2 cellular contexts compared by ENCODE assay signal in the genomic region with DNA sequence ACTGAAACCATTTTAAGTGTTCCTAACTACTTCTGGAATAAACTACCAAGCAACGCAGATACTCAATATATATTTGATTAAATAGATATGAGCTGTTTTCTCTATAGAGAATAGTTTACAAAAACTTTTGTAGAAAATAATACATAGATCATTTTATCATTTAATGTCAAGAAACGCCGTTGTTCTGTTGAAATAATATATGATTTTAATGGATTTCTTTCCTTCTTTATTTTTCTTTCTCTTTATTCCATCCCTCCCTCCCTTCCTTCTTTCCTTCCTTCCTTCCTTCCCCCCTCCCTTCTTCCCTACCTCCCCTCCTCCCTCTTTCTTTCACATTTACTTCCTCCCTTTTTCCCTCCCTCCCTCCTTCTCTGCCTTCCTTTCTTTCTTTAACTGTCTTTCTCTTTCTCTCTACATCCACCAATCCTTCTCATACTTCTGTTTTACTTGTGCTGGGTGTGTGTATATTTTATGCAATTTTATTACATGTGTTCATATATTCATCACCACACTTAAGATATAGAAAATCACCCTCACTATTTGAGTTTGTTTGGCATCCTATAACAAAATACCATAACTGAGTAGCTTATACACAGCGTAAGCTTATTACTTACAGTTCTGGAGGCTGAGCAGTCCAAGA.
TF ChIP-seq lines count a peak whose summit lies in the region.

No MANE protein-coding gene starts in this region.

TF ChIP-seq in HepG2, 621 proteins besides CTCF, POLR2A, EP300 and RAD21 (continued from another document):
- TF ChIP-seq, protein P1, sequence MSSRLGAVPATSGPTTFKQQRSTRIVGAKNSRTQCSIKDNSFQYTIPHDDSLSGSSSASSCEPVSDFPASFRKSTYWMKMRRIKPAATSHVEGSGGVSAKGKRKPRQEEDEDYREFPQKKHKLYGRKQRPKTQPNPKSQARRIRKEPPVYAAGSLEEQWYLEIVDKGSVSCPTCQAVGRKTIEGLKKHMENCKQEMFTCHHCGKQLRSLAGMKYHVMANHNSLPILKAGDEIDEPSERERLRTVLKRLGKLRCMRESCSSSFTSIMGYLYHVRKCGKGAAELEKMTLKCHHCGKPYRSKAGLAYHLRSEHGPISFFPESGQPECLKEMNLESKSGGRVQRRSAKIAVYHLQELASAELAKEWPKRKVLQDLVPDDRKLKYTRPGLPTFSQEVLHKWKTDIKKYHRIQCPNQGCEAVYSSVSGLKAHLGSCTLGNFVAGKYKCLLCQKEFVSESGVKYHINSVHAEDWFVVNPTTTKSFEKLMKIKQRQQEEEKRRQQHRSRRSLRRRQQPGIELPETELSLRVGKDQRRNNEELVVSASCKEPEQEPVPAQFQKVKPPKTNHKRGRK (CRISPR knock-in tag; IDR thresholded peaks at IDR 0.05), result no peak
- TF ChIP-seq AKAP8 (CRISPR knock-in tag; IDR thresholded peaks at IDR 0.05) (no peak), HNRNPK (IDR thresholded peaks at IDR 0.05; ENCODE audit: low read depth, low read length, poor library complexity, severe bottlenecking) (peak; percentile 94), PCBP1 (IDR thresholded peaks at IDR 0.05; ENCODE audit: borderline replicate concordance, low read depth, low read length) (0 out of 2 replicates have a peak, but pooled peaks have one; percentile 61), RBFOX2 (IDR thresholded peaks at IDR 0.05; ENCODE audit: low read depth, low read length) (no peak)
- TF ChIP-seq, protein P2, sequence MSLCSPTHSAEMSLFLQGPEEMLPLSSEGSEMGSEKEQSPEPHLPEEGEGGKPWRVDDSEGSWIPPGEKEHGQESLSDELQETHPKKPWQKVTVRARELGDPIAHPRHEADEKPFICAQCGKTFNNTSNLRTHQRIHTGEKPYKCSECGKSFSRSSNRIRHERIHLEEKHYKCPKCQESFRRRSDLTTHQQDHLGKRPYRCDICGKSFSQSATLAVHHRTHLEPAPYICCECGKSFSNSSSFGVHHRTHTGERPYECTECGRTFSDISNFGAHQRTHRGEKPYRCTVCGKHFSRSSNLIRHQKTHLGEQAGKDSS (CRISPR knock-in tag; IDR thresholded peaks at IDR 0.05; ENCODE audit: borderline replicate concordance, low read depth), result no peak
TF ChIP-seq in HepG2: peak in this region for 2.

TF ChIP-seq in H1, 55 proteins besides CTCF, POLR2A, EP300 and RAD21 (continued from another document):
- TF ChIP-seq, protein P3, sequence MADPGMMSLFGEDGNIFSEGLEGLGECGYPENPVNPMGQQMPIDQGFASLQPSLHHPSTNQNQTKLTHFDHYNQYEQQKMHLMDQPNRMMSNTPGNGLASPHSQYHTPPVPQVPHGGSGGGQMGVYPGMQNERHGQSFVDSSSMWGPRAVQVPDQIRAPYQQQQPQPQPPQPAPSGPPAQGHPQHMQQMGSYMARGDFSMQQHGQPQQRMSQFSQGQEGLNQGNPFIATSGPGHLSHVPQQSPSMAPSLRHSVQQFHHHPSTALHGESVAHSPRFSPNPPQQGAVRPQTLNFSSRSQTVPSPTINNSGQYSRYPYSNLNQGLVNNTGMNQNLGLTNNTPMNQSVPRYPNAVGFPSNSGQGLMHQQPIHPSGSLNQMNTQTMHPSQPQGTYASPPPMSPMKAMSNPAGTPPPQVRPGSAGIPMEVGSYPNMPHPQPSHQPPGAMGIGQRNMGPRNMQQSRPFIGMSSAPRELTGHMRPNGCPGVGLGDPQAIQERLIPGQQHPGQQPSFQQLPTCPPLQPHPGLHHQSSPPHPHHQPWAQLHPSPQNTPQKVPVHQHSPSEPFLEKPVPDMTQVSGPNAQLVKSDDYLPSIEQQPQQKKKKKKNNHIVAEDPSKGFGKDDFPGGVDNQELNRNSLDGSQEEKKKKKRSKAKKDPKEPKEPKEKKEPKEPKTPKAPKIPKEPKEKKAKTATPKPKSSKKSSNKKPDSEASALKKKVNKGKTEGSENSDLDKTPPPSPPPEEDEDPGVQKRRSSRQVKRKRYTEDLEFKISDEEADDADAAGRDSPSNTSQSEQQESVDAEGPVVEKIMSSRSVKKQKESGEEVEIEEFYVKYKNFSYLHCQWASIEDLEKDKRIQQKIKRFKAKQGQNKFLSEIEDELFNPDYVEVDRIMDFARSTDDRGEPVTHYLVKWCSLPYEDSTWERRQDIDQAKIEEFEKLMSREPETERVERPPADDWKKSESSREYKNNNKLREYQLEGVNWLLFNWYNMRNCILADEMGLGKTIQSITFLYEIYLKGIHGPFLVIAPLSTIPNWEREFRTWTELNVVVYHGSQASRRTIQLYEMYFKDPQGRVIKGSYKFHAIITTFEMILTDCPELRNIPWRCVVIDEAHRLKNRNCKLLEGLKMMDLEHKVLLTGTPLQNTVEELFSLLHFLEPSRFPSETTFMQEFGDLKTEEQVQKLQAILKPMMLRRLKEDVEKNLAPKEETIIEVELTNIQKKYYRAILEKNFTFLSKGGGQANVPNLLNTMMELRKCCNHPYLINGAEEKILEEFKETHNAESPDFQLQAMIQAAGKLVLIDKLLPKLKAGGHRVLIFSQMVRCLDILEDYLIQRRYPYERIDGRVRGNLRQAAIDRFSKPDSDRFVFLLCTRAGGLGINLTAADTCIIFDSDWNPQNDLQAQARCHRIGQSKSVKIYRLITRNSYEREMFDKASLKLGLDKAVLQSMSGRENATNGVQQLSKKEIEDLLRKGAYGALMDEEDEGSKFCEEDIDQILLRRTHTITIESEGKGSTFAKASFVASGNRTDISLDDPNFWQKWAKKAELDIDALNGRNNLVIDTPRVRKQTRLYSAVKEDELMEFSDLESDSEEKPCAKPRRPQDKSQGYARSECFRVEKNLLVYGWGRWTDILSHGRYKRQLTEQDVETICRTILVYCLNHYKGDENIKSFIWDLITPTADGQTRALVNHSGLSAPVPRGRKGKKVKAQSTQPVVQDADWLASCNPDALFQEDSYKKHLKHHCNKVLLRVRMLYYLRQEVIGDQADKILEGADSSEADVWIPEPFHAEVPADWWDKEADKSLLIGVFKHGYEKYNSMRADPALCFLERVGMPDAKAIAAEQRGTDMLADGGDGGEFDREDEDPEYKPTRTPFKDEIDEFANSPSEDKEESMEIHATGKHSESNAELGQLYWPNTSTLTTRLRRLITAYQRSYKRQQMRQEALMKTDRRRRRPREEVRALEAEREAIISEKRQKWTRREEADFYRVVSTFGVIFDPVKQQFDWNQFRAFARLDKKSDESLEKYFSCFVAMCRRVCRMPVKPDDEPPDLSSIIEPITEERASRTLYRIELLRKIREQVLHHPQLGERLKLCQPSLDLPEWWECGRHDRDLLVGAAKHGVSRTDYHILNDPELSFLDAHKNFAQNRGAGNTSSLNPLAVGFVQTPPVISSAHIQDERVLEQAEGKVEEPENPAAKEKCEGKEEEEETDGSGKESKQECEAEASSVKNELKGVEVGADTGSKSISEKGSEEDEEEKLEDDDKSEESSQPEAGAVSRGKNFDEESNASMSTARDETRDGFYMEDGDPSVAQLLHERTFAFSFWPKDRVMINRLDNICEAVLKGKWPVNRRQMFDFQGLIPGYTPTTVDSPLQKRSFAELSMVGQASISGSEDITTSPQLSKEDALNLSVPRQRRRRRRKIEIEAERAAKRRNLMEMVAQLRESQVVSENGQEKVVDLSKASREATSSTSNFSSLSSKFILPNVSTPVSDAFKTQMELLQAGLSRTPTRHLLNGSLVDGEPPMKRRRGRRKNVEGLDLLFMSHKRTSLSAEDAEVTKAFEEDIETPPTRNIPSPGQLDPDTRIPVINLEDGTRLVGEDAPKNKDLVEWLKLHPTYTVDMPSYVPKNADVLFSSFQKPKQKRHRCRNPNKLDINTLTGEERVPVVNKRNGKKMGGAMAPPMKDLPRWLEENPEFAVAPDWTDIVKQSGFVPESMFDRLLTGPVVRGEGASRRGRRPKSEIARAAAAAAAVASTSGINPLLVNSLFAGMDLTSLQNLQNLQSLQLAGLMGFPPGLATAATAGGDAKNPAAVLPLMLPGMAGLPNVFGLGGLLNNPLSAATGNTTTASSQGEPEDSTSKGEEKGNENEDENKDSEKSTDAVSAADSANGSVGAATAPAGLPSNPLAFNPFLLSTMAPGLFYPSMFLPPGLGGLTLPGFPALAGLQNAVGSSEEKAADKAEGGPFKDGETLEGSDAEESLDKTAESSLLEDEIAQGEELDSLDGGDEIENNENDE (IDR thresholded peaks at IDR 0.05; ENCODE audit: insufficient replicate concordance, low read length), result no peak
- TF ChIP-seq RNF2 (IDR thresholded peaks at IDR 0.05; ENCODE audit: borderline replicate concordance, low read depth, low read length, missing control alignments, poor library complexity, severe bottlenecking), result no peak
- TF ChIP-seq GTF2F1 (IDR thresholded peaks at IDR 0.05; ENCODE audit: borderline replicate concordance, low read depth, low read length), result no peak
- no peak for TF ChIP-seq CHD2 (IDR thresholded peaks at IDR 0.05; ENCODE audit: low read length)
- no peak for TF ChIP-seq SUZ12 (IDR thresholded peaks at IDR 0.05; ENCODE audit: low read length)
- no peak for TF ChIP-seq SP4 (IDR thresholded peaks at IDR 0.05; ENCODE audit: low read length)
- no peak for TF ChIP-seq KDM4A (IDR thresholded peaks at IDR 0.05; ENCODE audit: low read depth, low read length, severe bottlenecking)
- no peak for TF ChIP-seq TBP (IDR thresholded peaks at IDR 0.05; ENCODE audit: low read depth, low read length)
